9 cellular contexts compared by ENCODE assay signal in genomic region chr3:142999881-143000280, GRCh38. TPM values are rescaled to one million over a fixed set of nuclear protein-coding genes. Genes with fewer than 3 reads are reported as not detected.
DNase-seq lines count a peak whose midpoint lies in the region; FAIRE-seq and TF ChIP-seq lines count a peak whose summit lies in the region.
"Had no signal": no experiment of that assay in that cellular context is flagged by ENCODE, and none has a peak within 500 bp of the region (broad histone marks: within the 10 kb centered on the region; RNA-seq: fewer than 3 reads in every experiment).

No MANE protein-coding gene starts in this region.

- no peak for DNase-seq in T-helper 2 cell treated with Interferon-gamma antibody and Interleukin-4, amounts not matched to agents 5 μg/mL and 100 μg/mL, for 36 hours (ENCODE audit: low spot score)
- DNase-seq in T-helper 2 cell: no peak
- peak; percentile 22 for DNase-seq in RCC 7860 (ENCODE audit: low spot score)
- DNase-seq in esophagus muscularis mucosa (ENCODE audit: extremely low spot score): no peak
- DNase-seq in sigmoid colon: no peak
- no peak for DNase-seq in MV-4-11 (lab: John Stamatoyannopoulos, UW)
- DNase-seq in NCI-H345 (lab: John Stamatoyannopoulos, UW): no peak
- DNase-seq in mucosa of gallbladder (ENCODE audit: low spot score): no peak

- TF ChIP-seq POLR2A in esophagus muscularis mucosa (IDR thresholded peaks at IDR 0.05; ENCODE audit: low read depth) (no peak), sigmoid colon (IDR thresholded peaks at IDR 0.05) (no peak)

- TF ChIP-seq EP300 in esophagus muscularis mucosa (IDR thresholded peaks at IDR 0.05): no peak
- no peak for TF ChIP-seq EP300 in sigmoid colon (IDR thresholded peaks at IDR 0.05)

- peak overlapping the region; percentile 96 for H3K4me3 Mint-ChIP-seq in T-helper 2 cell treated with Interferon-gamma antibody and Interleukin-4, amounts not matched to agents 5 μg/mL and 100 μg/mL, for 36 hours

- no peaks in the 10 kb centered on the region for H3K9me3 Mint-ChIP-seq in T-helper 2 cell treated with Interferon-gamma antibody and Interleukin-4, amounts not matched to agents 5 μg/mL and 100 μg/mL, for 36 hours

- intact Hi-C loops in esophagus muscularis mucosa (cut with DNase I): loop anchor here (2.0 to 10.0 kb wide), 2 partner anchors 421 to 555 kb away; partner anchors contain the start of genes ATR and XRN1
- intact Hi-C loops in sigmoid colon (cut with DNase I): loop anchor here (5.0 kb wide), 4 partner anchors 278 to 972 kb away; partner anchors contain the start of genes ATR, DIPK2A, TRPC1 and XRN1

- TF ChIP-seq CTCF in esophagus muscularis mucosa (IDR thresholded peaks at IDR 0.05) (no peak), sigmoid colon (IDR thresholded peaks at IDR 0.05) (no peak)

- H3K27me3 ChIP-seq in esophagus muscularis mucosa (no peaks in the 10 kb centered on the region), sigmoid colon (no peaks in the 10 kb centered on the region)
- H3K27me3 ChIP-seq: SJSA1 had no signal

- H3K9me3 ChIP-seq in esophagus muscularis mucosa: no peaks in the 10 kb centered on the region
- no peaks in the 10 kb centered on the region for H3K9me3 ChIP-seq in sigmoid colon
- H3K9me3 ChIP-seq: SJSA1 had no signal

- H3K27me3 Mint-ChIP-seq in T-helper 2 cell treated with Interferon-gamma antibody and Interleukin-4, amounts not matched to agents 5 μg/mL and 100 μg/mL, for 36 hours (ENCODE audit: low read depth): peaks cover 7% of the 10 kb centered on the region

- H3K27ac Mint-ChIP-seq in T-helper 2 cell treated with Interferon-gamma antibody and Interleukin-4, amounts not matched to agents 5 μg/mL and 100 μg/mL, for 36 hours: no peak overlapping the region

- H3K4me1 Mint-ChIP-seq in T-helper 2 cell treated with Interferon-gamma antibody and Interleukin-4, amounts not matched to agents 5 μg/mL and 100 μg/mL, for 36 hours (ENCODE audit: low read depth): peaks cover 17% of the 10 kb centered on the region

- H3K4me3 ChIP-seq in esophagus muscularis mucosa: peak overlapping the region in 3 of 4 donors; percentile 78 to 98 (median 90)
- H3K4me3 ChIP-seq in sigmoid colon: peak overlapping the region in 1 of 4 donors; percentile 95

- peak overlapping the region; percentile 87 to 95 (median 90) for H3K27ac ChIP-seq in esophagus muscularis mucosa (replicated peaks in 1 of 4)
- H3K27ac ChIP-seq in sigmoid colon: peak overlapping the region; percentile 91 to 95 (median 92)

- WGBS in esophagus muscularis mucosa: 88% methylated on average over 4 of the region's 4 CpGs
- 72 to 84% methylated on average over 4 of the region's 4 CpGs for WGBS in sigmoid colon, 2 donors

- H3K36me3 Mint-ChIP-seq in T-helper 2 cell treated with Interferon-gamma antibody and Interleukin-4, amounts not matched to agents 5 μg/mL and 100 μg/mL, for 36 hours (ENCODE audit: low read depth): peaks cover 6% of the 10 kb centered on the region

- H3K4me1 ChIP-seq in esophagus muscularis mucosa (peaks cover 33 to 46% (median 42%) of the 10 kb centered on the region in 4 donors), sigmoid colon (peaks cover 0 to 39% (median 28%) of the 10 kb centered on the region in 4 donors)

- H3K36me3 ChIP-seq in esophagus muscularis mucosa: no peaks in the 10 kb centered on the region
- no peaks in the 10 kb centered on the region for H3K36me3 ChIP-seq in sigmoid colon
- H3K36me3 ChIP-seq: SJSA1 had no signal

- FAIRE-seq in RCC 7860 (lab: Jason Lieb, UNC): no peak

RNA-seq across cellular contexts. Expression of gene U2SURP, which starts 1.5 kb away (rescaled TPM):
- total RNA-seq in esophagus muscularis mucosa (10 to 100 TPM; 35.7 to 58.6 (median 45.2) TPM), sigmoid colon (10 to 100 TPM; 66.8 to 79.8 (median 68.0) TPM), mucosa of gallbladder (58.7 TPM)
- 10 to 100 TPM; 11.4 to 28.2 (median 14.3) TPM for polyA plus RNA-seq in sigmoid colon

RNA-seq across cellular contexts. Expression of gene PAQR9, which starts 36.4 kb away (rescaled TPM):
- not detected for total RNA-seq in esophagus muscularis mucosa
- total RNA-seq in sigmoid colon: not detected
- not detected for polyA plus RNA-seq in sigmoid colon
- 0.32 TPM for total RNA-seq in mucosa of gallbladder
- total RNA-seq: SJSA1 had no signal
